1 cellular context compared by ENCODE assay signal in the genomic region with DNA sequence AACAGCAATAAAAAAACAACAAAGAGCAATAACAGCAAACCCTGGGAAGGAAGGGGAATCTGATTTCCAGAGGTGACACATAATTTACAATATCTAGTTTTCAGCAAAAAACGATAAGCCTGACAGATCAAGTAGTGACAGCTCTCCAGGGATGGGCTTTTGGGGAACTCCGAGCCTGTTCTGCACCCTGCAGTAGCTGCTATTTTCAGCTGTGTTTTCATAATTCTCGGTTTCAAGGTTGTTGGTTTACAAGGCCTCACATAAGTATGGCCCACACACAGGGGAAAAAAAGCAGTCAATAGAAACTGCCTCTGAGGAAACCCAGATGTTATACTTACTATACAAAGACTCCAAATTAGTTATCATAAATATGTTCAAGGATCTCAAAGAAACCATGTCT.
TF ChIP-seq lines count a peak whose summit lies in the region.

No MANE protein-coding gene starts in this region.

TF ChIP-seq in GM12878, 131 proteins besides CTCF, POLR2A, EP300 and RAD21 (continued from another document and continues in another):
- TF ChIP-seq HSF1 (IDR thresholded peaks at IDR 0.05; ENCODE audit: low read depth, low read length) (no peak), POLR2AphosphoS5 (IDR thresholded peaks at IDR 0.05; ENCODE audit: low read length) (no peak), USF1 (IDR thresholded peaks at IDR 0.05; ENCODE audit: borderline replicate concordance, extremely low read length, insufficient read depth, low read depth, low read length) (no peak), SP1 (IDR thresholded peaks at IDR 0.05; ENCODE audit: low read depth, low read length) (peak; percentile 8), KAT2A (conservative IDR thresholded peaks at IDR 0.05; ENCODE audit: control insufficient read depth, low read depth, low read length) (no peak), CEBPB (IDR thresholded peaks at IDR 0.05; ENCODE audit: borderline replicate concordance in 1 of 2, low read depth in 2 of 2, low read length in 2 of 2) (peak in 1 of 2 experiments; percentile 50; a peak in 1 of 4 replicates), ELK1 (IDR thresholded peaks at IDR 0.05; ENCODE audit: low read depth, low read length) (no peak), E2F8 (IDR thresholded peaks at IDR 0.05; ENCODE audit: low read depth, partially characterized antibody) (no peak), ZNF384 (IDR thresholded peaks at IDR 0.05; ENCODE audit: borderline replicate concordance, low read depth, low read length) (no peak), MEF2A (IDR thresholded peaks at IDR 0.05; ENCODE audit: insufficient read depth, low read depth, low read length) (peak; percentile 95), GATAD2B (conservative IDR thresholded peaks at IDR 0.05; ENCODE audit: low read depth) (no peak), MEF2B (IDR thresholded peaks at IDR 0.05; ENCODE audit: partially characterized antibody, poor library complexity, severe bottlenecking) (peak; percentile 86), NRF1 (conservative IDR thresholded peaks at IDR 0.05; ENCODE audit: low read depth, low read length) (no peak), NKRF (conservative IDR thresholded peaks at IDR 0.05) (no peak), TBL1XR1 (IDR thresholded peaks at IDR 0.05; ENCODE audit: low read depth, low read length) (peak; percentile 76; the same call in 1 of the 2 replicates), KLF5 (IDR thresholded peaks at IDR 0.05; ENCODE audit: partially characterized antibody) (no peak), FOXK2 (IDR thresholded peaks at IDR 0.05) (no peak), TCF12 (IDR thresholded peaks at IDR 0.05; ENCODE audit: low read depth, low read length) (peak; percentile 56), NR2F1 (conservative IDR thresholded peaks at IDR 0.05) (no peak), RELA (IDR thresholded peaks at IDR 0.05; ENCODE audit: borderline replicate concordance, partially characterized antibody) (no peak), ATF3 (IDR thresholded peaks at IDR 0.05; ENCODE audit: borderline replicate concordance, extremely low read depth, low read depth, low read length) (no peak), SKIL (IDR thresholded peaks at IDR 0.05; ENCODE audit: low read depth, poor library complexity, severe bottlenecking) (peak; percentile 37), HDAC6 (IDR thresholded peaks at IDR 0.05; ENCODE audit: unreplicated experiment) (no peak), FOXM1 (IDR thresholded peaks at IDR 0.05; ENCODE audit: low read depth, low read length) (peak; percentile 31; the same call in 1 of the 2 replicates), EED (IDR thresholded peaks at IDR 0.05; ENCODE audit: low read depth) (peak; percentile 71), ZNF274 (IDR thresholded peaks at IDR 0.05; ENCODE audit: insufficient read depth, insufficient read length) (no peak), CBX5 (IDR thresholded peaks at IDR 0.05; ENCODE audit: low read depth) (no peak), BACH1 (IDR thresholded peaks at IDR 0.05; ENCODE audit: borderline replicate concordance) (no peak), MTA3 (IDR thresholded peaks at IDR 0.05; ENCODE audit: borderline replicate concordance, low read length) (no peak), SREBF2 (IDR thresholded peaks at IDR 0.05; ENCODE audit: low read length) (no peak), HDAC2 (IDR thresholded peaks at IDR 0.05) (no peak)
- TF ChIP-seq, protein P1, sequence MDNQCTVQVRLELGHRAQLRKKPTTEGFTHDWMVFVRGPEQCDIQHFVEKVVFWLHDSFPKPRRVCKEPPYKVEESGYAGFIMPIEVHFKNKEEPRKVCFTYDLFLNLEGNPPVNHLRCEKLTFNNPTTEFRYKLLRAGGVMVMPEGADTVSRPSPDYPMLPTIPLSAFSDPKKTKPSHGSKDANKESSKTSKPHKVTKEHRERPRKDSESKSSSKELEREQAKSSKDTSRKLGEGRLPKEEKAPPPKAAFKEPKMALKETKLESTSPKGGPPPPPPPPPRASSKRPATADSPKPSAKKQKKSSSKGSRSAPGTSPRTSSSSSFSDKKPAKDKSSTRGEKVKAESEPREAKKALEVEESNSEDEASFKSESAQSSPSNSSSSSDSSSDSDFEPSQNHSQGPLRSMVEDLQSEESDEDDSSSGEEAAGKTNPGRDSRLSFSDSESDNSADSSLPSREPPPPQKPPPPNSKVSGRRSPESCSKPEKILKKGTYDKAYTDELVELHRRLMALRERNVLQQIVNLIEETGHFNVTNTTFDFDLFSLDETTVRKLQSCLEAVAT (IDR thresholded peaks at IDR 0.05) = no peak
- TF ChIP-seq, protein P2, sequence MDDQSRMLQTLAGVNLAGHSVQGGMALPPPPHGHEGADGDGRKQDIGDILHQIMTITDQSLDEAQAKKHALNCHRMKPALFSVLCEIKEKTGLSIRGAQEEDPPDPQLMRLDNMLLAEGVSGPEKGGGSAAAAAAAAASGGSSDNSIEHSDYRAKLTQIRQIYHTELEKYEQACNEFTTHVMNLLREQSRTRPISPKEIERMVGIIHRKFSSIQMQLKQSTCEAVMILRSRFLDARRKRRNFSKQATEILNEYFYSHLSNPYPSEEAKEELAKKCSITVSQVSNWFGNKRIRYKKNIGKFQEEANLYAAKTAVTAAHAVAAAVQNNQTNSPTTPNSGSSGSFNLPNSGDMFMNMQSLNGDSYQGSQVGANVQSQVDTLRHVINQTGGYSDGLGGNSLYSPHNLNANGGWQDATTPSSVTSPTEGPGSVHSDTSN (IDR thresholded peaks at IDR 0.05; ENCODE audit: insufficient replicate concordance, low read depth, low read length) = peak; percentile 29
- TF ChIP-seq, protein P3, sequence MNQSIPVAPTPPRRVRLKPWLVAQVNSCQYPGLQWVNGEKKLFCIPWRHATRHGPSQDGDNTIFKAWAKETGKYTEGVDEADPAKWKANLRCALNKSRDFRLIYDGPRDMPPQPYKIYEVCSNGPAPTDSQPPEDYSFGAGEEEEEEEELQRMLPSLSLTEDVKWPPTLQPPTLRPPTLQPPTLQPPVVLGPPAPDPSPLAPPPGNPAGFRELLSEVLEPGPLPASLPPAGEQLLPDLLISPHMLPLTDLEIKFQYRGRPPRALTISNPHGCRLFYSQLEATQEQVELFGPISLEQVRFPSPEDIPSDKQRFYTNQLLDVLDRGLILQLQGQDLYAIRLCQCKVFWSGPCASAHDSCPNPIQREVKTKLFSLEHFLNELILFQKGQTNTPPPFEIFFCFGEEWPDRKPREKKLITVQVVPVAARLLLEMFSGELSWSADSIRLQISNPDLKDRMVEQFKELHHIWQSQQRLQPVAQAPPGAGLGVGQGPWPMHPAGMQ (IDR thresholded peaks at IDR 0.05; ENCODE audit: borderline replicate concordance) = no peak
- TF ChIP-seq, protein P4, sequence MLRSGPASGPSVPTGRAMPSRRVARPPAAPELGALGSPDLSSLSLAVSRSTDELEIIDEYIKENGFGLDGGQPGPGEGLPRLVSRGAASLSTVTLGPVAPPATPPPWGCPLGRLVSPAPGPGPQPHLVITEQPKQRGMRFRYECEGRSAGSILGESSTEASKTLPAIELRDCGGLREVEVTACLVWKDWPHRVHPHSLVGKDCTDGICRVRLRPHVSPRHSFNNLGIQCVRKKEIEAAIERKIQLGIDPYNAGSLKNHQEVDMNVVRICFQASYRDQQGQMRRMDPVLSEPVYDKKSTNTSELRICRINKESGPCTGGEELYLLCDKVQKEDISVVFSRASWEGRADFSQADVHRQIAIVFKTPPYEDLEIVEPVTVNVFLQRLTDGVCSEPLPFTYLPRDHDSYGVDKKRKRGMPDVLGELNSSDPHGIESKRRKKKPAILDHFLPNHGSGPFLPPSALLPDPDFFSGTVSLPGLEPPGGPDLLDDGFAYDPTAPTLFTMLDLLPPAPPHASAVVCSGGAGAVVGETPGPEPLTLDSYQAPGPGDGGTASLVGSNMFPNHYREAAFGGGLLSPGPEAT (IDR thresholded peaks at IDR 0.05; ENCODE audit: low read depth) = peak; percentile 67; the same call in 1 of the 2 replicates
